23 cellular contexts compared by ENCODE assay signal in the genomic region with DNA sequence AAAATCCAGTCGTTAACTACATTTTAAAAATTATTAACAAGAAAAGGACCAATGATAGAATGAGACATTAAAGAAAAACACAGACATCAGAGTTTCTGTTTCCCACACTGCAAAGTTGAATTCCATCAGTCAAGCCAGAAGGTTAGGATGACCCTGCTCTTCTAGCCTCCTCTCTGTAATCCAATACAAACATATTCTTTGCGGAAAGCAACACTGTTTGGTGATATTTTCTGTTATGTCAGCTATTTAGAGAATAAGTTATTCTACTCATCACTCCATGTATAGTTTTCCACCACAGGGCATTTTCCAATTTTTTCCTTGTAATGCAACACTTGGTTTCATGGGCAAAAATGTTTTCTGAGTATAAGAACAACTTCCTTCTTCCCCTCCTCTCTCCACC.
"Had no signal": no experiment of that assay in that cellular context is flagged by ENCODE, and none has a peak within 500 bp of the region (broad histone marks: within the 10 kb centered on the region; RNA-seq: fewer than 3 reads in every experiment).

No MANE protein-coding gene starts in this region.

- H3K4me3 ChIP-seq: SJSA1, SK-N-MC had no signal

- H3K9ac ChIP-seq: KMS-11 had no signal

- H3K9me3 ChIP-seq: SJSA1 had no signal

- H3K36me3 ChIP-seq: SJSA1 had no signal

- H3K27ac ChIP-seq: HL-60, KMS-11, SJSA1, SK-N-MC had no signal

- H3K27me3 ChIP-seq: SJSA1 had no signal

- H3K4me2 ChIP-seq: KMS-11 had no signal

- FAIRE-seq: HTR-8/SVneo, RCC 7860 had no signal

- H3K4me1 ChIP-seq: SJSA1 had no signal

- DNase-seq: Kasumi-1, MM.1S, NCI-H1092 treated with DMSO at 0.1 percent for 48 hours, NCI-H1436, NCI-H187, NCI-H2029, NCI-H2081 treated with DMSO at 0.1 percent for 48 hours, NCI-H2171, NCI-H226, NCI-H446, NCI-H510A, NCI-H524 treated with DMSO at 0.1 percent for 48 hours, NCI-H69, NCI-H774, Right ventricle myocardium superior, RPMI8226, SIG-M5 had no signal
